In genomic region chr9:72213906-72214305, GRCh38 we compare ENCODE assay signal across 14 cellular contexts.
A peak's percentile ranks its signal among the peaks of the same experiment; 100 is the strongest.
DNase-seq lines count a peak whose midpoint lies in the region; ATAC-seq and TF ChIP-seq lines count a peak whose summit lies in the region.
"Had no signal": no experiment of that assay in that cellular context is flagged by ENCODE, and none has a peak within 500 bp of the region (broad histone marks: within the 10 kb centered on the region; RNA-seq: fewer than 3 reads in every experiment).

No MANE protein-coding gene starts in this region.

- no TSS peak for BruUV-seq in Calu3 (replicated peaks; lab: Mats Ljungman, UMichigan)
- BruUV-seq in OCI-LY7 (replicated peaks; lab: Mats Ljungman, UMichigan) = no TSS peak

- H3K9me2 ChIP-seq in OCI-LY7 (ENCODE audit: insufficient read depth, low read length) = no peaks in the 10 kb centered on the region; the same call in 1 of the 2 replicates

- CTCF ChIA-PET in Calu3 (lab: Charles Lee) = interaction anchor here (0.7 kb wide), 1 partner anchor 988 kb away, joined by 3 read pairs; no protein-coding TSS in a partner anchor
- CTCF ChIA-PET in OCI-LY7 (lab: Charles Lee; ENCODE audit: unreplicated experiment) = no interaction called here

- H3K4me1 ChIP-seq in liver (ENCODE audit: control insufficient read depth in 4 of 4, insufficient read depth in 4 of 4, low read length in 3 of 4) (peaks cover 0 to 4% (median under 1%) of the 10 kb centered on the region in 4 donors), OCI-LY7 (ENCODE audit: insufficient read depth, low read length, poor library complexity, severe bottlenecking) (no peaks in the 10 kb centered on the region)
- H3K4me1 ChIP-seq: BE2C had no signal

- H3K9ac ChIP-seq in liver (ENCODE audit: low read depth in 1 of 2, low read length in 2 of 2) = no peak overlapping the region

- 58% methylated on average over 4 of the region's 4 CpGs for WGBS in liver

- no peak overlapping the region for H3K4me2 ChIP-seq in OCI-LY7 (ENCODE audit: low read length)
- H3K4me2 ChIP-seq: GM23338 had no signal

- POLR2A ChIA-PET in OCI-LY7 (lab: Charles Lee) = no interaction called here

- no peaks in the 10 kb centered on the region for H3K27me3 ChIP-seq in liver (ENCODE audit: control insufficient read depth in 4 of 4, insufficient read depth in 4 of 4, low read length in 3 of 4)
- H3K27me3 ChIP-seq: BE2C had no signal

- H3K9me3 ChIP-seq in liver (ENCODE audit: control insufficient read depth in 4 of 4, low read length in 3 of 4) (no peaks in the 10 kb centered on the region), OCI-LY7 (ENCODE audit: low read length) (no peaks in the 10 kb centered on the region)
- H3K9me3 ChIP-seq: BE2C had no signal

- peaks cover 16% of the 10 kb centered on the region for H3K4me1 Mint-ChIP-seq in Calu3 (ENCODE audit: low read depth, unreplicated experiment)
- H3K4me1 Mint-ChIP-seq: CD4-positive, CD25-positive, alpha-beta regulatory T cell; GM23338 had no signal

- no peak overlapping the region for H3K4me3 Mint-ChIP-seq in Calu3 (ENCODE audit: low read depth, unreplicated experiment)
- H3K4me3 Mint-ChIP-seq: CD4-positive, CD25-positive, alpha-beta regulatory T cell; GM23338 had no signal

- H2AFZ ChIP-seq in OCI-LY7 (ENCODE audit: low read length) = no peak overlapping the region
- H2AFZ ChIP-seq: GM23338 had no signal

- peak overlapping the region; percentile 22 for H3K27ac Mint-ChIP-seq in Calu3 (ENCODE audit: unreplicated experiment)
- H3K27ac Mint-ChIP-seq: CD4-positive, CD25-positive, alpha-beta regulatory T cell; GM23338 had no signal

- H3K27ac ChIP-seq in VCaP = peak overlapping the region; percentile 11; the same call in 1 of the 2 replicates
- H3K27ac ChIP-seq in liver (ENCODE audit: low read depth in 1 of 2, low read length in 2 of 2) = no peak overlapping the region
- no peak overlapping the region for H3K27ac ChIP-seq in OCI-LY7 (ENCODE audit: low read depth, low read length, poor library complexity, severe bottlenecking)

- peaks cover 24% of the 10 kb centered on the region for H3K36me3 Mint-ChIP-seq in Calu3 (ENCODE audit: insufficient read depth, unreplicated experiment)
- H3K36me3 Mint-ChIP-seq: CD4-positive, CD25-positive, alpha-beta regulatory T cell had no signal

- TF ChIP-seq CTCF in Calu3 (IDR thresholded peaks at IDR 0.05; ENCODE audit: unreplicated experiment) = no peak
- no peak for TF ChIP-seq CTCF in VCaP (conservative IDR thresholded peaks at IDR 0.05)
- no peak for TF ChIP-seq CTCF in liver (IDR thresholded peaks at IDR 0.05; ENCODE audit: low read depth, low read length, missing input control)
- TF ChIP-seq CTCF in OCI-LY7 (conservative IDR thresholded peaks at IDR 0.05; ENCODE audit: low read length) = no peak

- peaks cover 11 to 42% (median 41%) of the 10 kb centered on the region in 4 donors for H3K36me3 ChIP-seq in liver (ENCODE audit: control insufficient read depth in 4 of 4, insufficient read depth in 3 of 4, low read depth in 1 of 4, low read length in 3 of 4)
- H3K36me3 ChIP-seq in OCI-LY7 (ENCODE audit: insufficient read depth, low read length) = no peaks in the 10 kb centered on the region
- H3K36me3 ChIP-seq: BE2C had no signal

- H3K79me2 ChIP-seq in OCI-LY7 (ENCODE audit: insufficient read depth, low read depth, low read length) = no peaks in the 10 kb centered on the region

- H4K20me1 ChIP-seq in OCI-LY7 (ENCODE audit: insufficient read depth, low read length) = no peaks in the 10 kb centered on the region

- no peaks in the 10 kb centered on the region for H3K27me3 Mint-ChIP-seq in Calu3 (ENCODE audit: unreplicated experiment)

- H3K9me3 Mint-ChIP-seq in Calu3 (ENCODE audit: low read depth, unreplicated experiment) = no peaks in the 10 kb centered on the region
- H3K9me3 Mint-ChIP-seq: CD4-positive, CD25-positive, alpha-beta regulatory T cell; GM23338 had no signal

- H3K4me3 ChIP-seq in liver (ENCODE audit: low read depth in 1 of 3, low read length in 3 of 3) (no peak overlapping the region), OCI-LY7 (ENCODE audit: low read depth, low read length, poor library complexity, severe bottlenecking) (no peak overlapping the region)
- H3K4me3 ChIP-seq: GM23338, K562 had no signal

- intact Hi-C loops in Calu3 (cut with micrococcal nuclease; ENCODE audit: unreplicated experiment) (no loop called here), OCI-LY7 (cut with micrococcal nuclease; ENCODE audit: unreplicated experiment) (no loop called here), posterior vena cava (cut with DNase I) (no loop called here)

- DNase-seq in Calu3 (no peak), OCI-LY7 (ENCODE audit: low spot score) (no peak), posterior vena cava (ENCODE audit: low spot score) (no peak)
- DNase-seq: ACHN; BE2C; C1 segment of cervical spinal cord; CD4-positive, CD25-positive, alpha-beta regulatory T cell; HCEC 1CT; IMR-90 had no signal

- no peak for ATAC-seq in GM19023 (IDR thresholded peaks at IDR 0.05; ENCODE audit: unreplicated experiment)
- ATAC-seq: GM23338, K562 had no signal

- peak; percentile 20 to 22 for TF ChIP-seq RAD21 in liver (IDR thresholded peaks at IDR 0.05)

TF ChIP-seq in liver, 16 proteins besides CTCF, POLR2A, EP300 and RAD21:
- TF ChIP-seq ZBTB33 (IDR thresholded peaks at IDR 0.05) (peak; percentile 20), FOXA1 (IDR thresholded peaks at IDR 0.05) (no peak), GABPA (IDR thresholded peaks at IDR 0.05 in 1 of 2, conservative IDR thresholded peaks at IDR 0.05 in 1 of 2) (no peak), HNF4G (IDR thresholded peaks at IDR 0.05) (no peak), RXRA (IDR thresholded peaks at IDR 0.05) (peak in 1 of 2 donors; percentile 18), FOXA2 (IDR thresholded peaks at IDR 0.05) (peak; percentile 37), YY1 (IDR thresholded peaks at IDR 0.05) (peak; percentile 12), TAF1 (conservative IDR thresholded peaks at IDR 0.05) (no peak), SP1 (IDR thresholded peaks at IDR 0.05) (peak; percentile 9), EGR1 (IDR thresholded peaks at IDR 0.05; ENCODE audit: low read depth in 2 of 2) (no peak), NR2F2 (IDR thresholded peaks at IDR 0.05) (no peak), HNF4A (conservative IDR thresholded peaks at IDR 0.05) (peak; percentile 29 to 38), JUND (IDR thresholded peaks at IDR 0.05) (peak; percentile 65 to 69)
- TF ChIP-seq, protein P1, sequence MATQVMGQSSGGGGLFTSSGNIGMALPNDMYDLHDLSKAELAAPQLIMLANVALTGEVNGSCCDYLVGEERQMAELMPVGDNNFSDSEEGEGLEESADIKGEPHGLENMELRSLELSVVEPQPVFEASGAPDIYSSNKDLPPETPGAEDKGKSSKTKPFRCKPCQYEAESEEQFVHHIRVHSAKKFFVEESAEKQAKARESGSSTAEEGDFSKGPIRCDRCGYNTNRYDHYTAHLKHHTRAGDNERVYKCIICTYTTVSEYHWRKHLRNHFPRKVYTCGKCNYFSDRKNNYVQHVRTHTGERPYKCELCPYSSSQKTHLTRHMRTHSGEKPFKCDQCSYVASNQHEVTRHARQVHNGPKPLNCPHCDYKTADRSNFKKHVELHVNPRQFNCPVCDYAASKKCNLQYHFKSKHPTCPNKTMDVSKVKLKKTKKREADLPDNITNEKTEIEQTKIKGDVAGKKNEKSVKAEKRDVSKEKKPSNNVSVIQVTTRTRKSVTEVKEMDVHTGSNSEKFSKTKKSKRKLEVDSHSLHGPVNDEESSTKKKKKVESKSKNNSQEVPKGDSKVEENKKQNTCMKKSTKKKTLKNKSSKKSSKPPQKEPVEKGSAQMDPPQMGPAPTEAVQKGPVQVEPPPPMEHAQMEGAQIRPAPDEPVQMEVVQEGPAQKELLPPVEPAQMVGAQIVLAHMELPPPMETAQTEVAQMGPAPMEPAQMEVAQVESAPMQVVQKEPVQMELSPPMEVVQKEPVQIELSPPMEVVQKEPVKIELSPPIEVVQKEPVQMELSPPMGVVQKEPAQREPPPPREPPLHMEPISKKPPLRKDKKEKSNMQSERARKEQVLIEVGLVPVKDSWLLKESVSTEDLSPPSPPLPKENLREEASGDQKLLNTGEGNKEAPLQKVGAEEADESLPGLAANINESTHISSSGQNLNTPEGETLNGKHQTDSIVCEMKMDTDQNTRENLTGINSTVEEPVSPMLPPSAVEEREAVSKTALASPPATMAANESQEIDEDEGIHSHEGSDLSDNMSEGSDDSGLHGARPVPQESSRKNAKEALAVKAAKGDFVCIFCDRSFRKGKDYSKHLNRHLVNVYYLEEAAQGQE (IDR thresholded peaks at IDR 0.05) = no peak
- TF ChIP-seq, protein P2, sequence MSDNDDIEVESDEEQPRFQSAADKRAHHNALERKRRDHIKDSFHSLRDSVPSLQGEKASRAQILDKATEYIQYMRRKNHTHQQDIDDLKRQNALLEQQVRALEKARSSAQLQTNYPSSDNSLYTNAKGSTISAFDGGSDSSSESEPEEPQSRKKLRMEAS (IDR thresholded peaks at IDR 0.05) = no peak
- TF ChIP-seq, protein P3, sequence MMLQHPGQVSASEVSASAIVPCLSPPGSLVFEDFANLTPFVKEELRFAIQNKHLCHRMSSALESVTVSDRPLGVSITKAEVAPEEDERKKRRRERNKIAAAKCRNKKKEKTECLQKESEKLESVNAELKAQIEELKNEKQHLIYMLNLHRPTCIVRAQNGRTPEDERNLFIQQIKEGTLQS (IDR thresholded peaks at IDR 0.05) = peak; percentile 45
